8 cellular contexts compared by ENCODE assay signal in genomic region chr5:132820162-132820754, GRCh38. TPM values are rescaled to one million over a fixed set of nuclear protein-coding genes. Genes with fewer than 3 reads are reported as not detected.
DNase-seq lines count a peak whose midpoint lies in the region; ATAC-seq and TF ChIP-seq lines count a peak whose summit lies in the region.

No MANE protein-coding gene starts in this region.

- H3K9ac ChIP-seq in DND-41 (ENCODE audit: low read depth, low read length) (no peak overlapping the region), H9 (ENCODE audit: extremely low read depth, insufficient read length, low read length) (no peak overlapping the region)

- H4K5ac ChIP-seq in H9 (ENCODE audit: insufficient read length, low read depth, low read length) = no peak overlapping the region

- no peak overlapping the region for H3K23ac ChIP-seq in H9 (ENCODE audit: insufficient read length, low read depth, low read length)

- H3K4me1 ChIP-seq in DND-41 (ENCODE audit: insufficient read depth, low read length) (no peaks in the 10 kb centered on the region), H9 (ENCODE audit: insufficient read depth, low read length) (peaks cover 3% of the 10 kb centered on the region)

- no peak overlapping the region for H2BK120ac ChIP-seq in H9 (ENCODE audit: low read depth, low read length, poor library complexity, severe bottlenecking)

- intact Hi-C loops in posterior cingulate gyrus (cut with DNase I) = loop anchor here (2.0 kb wide), 1 partner anchor 67 kb away; no protein-coding TSS in a partner anchor

- peaks cover 3 to 6% (median 4%) of the 10 kb centered on the region in 3 experiments for H3K36me3 Mint-ChIP-seq in H9 (ENCODE audit: insufficient read depth in 1 of 3, low read depth in 3 of 3)
- H3K36me3 Mint-ChIP-seq in activated naive CD8-positive, alpha-beta T cell = no peaks in the 10 kb centered on the region

- H2AK5ac ChIP-seq in H9 (ENCODE audit: insufficient read length, low read length) = no peak overlapping the region

- no peak overlapping the region for H3K4ac ChIP-seq in H9 (ENCODE audit: low read depth, low read length)

- peaks cover 8% of the 10 kb centered on the region for H3K23me2 ChIP-seq in H9 (ENCODE audit: insufficient read length, low read depth, low read length, poor library complexity, severe bottlenecking)

- H4K20me1 ChIP-seq in DND-41 (ENCODE audit: insufficient read depth, low read length) = no peaks in the 10 kb centered on the region
- H4K20me1 ChIP-seq in H9 (ENCODE audit: control insufficient read depth, insufficient read depth, insufficient read length) = no peaks in the 10 kb centered on the region

- H3K9me3 ChIP-seq in DND-41 (ENCODE audit: insufficient read depth, low read length, severe bottlenecking) (no peaks in the 10 kb centered on the region), H9 (ENCODE audit: control insufficient read depth, low read depth, low read length) (no peaks in the 10 kb centered on the region)

- no peak overlapping the region for H3K14ac ChIP-seq in H9 (ENCODE audit: insufficient read depth, low read length)

- H3K36me3 ChIP-seq in DND-41 (ENCODE audit: insufficient read depth, low read length) = no peaks in the 10 kb centered on the region

- H3K4me2 ChIP-seq in DND-41 (ENCODE audit: insufficient read depth, low read length) = no peak overlapping the region
- H3K4me2 ChIP-seq in H9 (ENCODE audit: insufficient read depth, insufficient read length, low read length) = no peak overlapping the region

- H3K27ac ChIP-seq in DND-41 (ENCODE audit: low read length) = no peak overlapping the region
- no peak overlapping the region for H3K27ac ChIP-seq in H9 (ENCODE audit: insufficient read length, low read depth, low read length)

- TF ChIP-seq CTCF in DND-41 (IDR thresholded peaks at IDR 0.05; ENCODE audit: borderline replicate concordance, extremely low read depth, low read length, poor library complexity, severe bottlenecking) (peak; percentile 88), H9 (conservative IDR thresholded peaks at IDR 0.05) (peak; percentile 94), NB4 (IDR thresholded peaks at IDR 0.05; ENCODE audit: low read depth, low read length) (peak; percentile 75)

- no peak overlapping the region for H2AFZ ChIP-seq in DND-41 (ENCODE audit: low read depth, low read length)
- no peak overlapping the region for H2AFZ ChIP-seq in H9 (ENCODE audit: low read length)

- H3K79me1 ChIP-seq in H9 (ENCODE audit: insufficient read depth, low read depth, low read length, poor library complexity, severe bottlenecking) = no peaks in the 10 kb centered on the region

- H3T11ph ChIP-seq in H9 (ENCODE audit: low read length) = no peak overlapping the region

- WGBS in H9 (ENCODE audit: extremely low coverage, insufficient read length, low lambda C conversion rate) = no CpG with 5 or more reads among the region's 15 CpGs

- peak; percentile 98 for ATAC-seq in DND-41 (ENCODE audit: insufficient read depth, low read depth)

- no peaks in the 10 kb centered on the region; a peak in 1 of 5 replicates for H3K9me3 Mint-ChIP-seq in H9
- no peaks in the 10 kb centered on the region for H3K9me3 Mint-ChIP-seq in activated naive CD8-positive, alpha-beta T cell (ENCODE audit: low read depth)

- no peak overlapping the region for H2BK20ac ChIP-seq in H9 (ENCODE audit: low read depth, low read length, poor library complexity, severe bottlenecking)

- no peaks in the 10 kb centered on the region for H3K27me3 ChIP-seq in DND-41 (ENCODE audit: insufficient read depth, low read length, poor library complexity)
- H3K27me3 ChIP-seq in H9 (ENCODE audit: insufficient read depth, low read length) = peaks cover 9% of the 10 kb centered on the region; the same call in 1 of the 2 replicates

- H4K8ac ChIP-seq in H9 (replicated peaks; ENCODE audit: insufficient read length, low read depth, low read length) = no peak overlapping the region

- TF ChIP-seq POLR2A in NB4 (IDR thresholded peaks at IDR 0.05; ENCODE audit: extremely low read depth, insufficient read length) = no peak

- peaks cover 70% of the 10 kb centered on the region for H3K27me3 Mint-ChIP-seq in H9 (ENCODE audit: low read depth)
- H3K27me3 Mint-ChIP-seq in activated naive CD8-positive, alpha-beta T cell = peaks cover 5% of the 10 kb centered on the region

- H3K4me1 Mint-ChIP-seq in H9 = peaks cover 9 to 19% of the 10 kb centered on the region in 2 experiments
- peaks cover 10% of the 10 kb centered on the region for H3K4me1 Mint-ChIP-seq in activated naive CD8-positive, alpha-beta T cell (ENCODE audit: low read depth)

- no peak overlapping the region for H3K4me3 Mint-ChIP-seq in H9
- H3K4me3 Mint-ChIP-seq in activated naive CD8-positive, alpha-beta T cell = peak overlapping the region; percentile 60

- H4K91ac ChIP-seq in H9 (ENCODE audit: insufficient read length, low read depth, low read length) = no peak overlapping the region

- no peak overlapping the region for H2BK5ac ChIP-seq in H9 (ENCODE audit: insufficient read length, low read length)

- H3K27ac Mint-ChIP-seq in H9 = no peak overlapping the region
- H3K27ac Mint-ChIP-seq in activated naive CD8-positive, alpha-beta T cell = no peak overlapping the region

- no peak overlapping the region for H2BK12ac ChIP-seq in H9 (ENCODE audit: insufficient read length, low read depth, low read length)

- DNase-seq in DND-41 (peak; percentile 83), H9 (peak; percentile 92), NB4 (ENCODE audit: low read depth) (peak; percentile 90), SKM-1 treated with dmso at 0.1 percent for 144 hours (lab: John Stamatoyannopoulos, UW; ENCODE audit: unreplicated experiment) (peak; percentile 75), glomerular visceral epithelial cell (ENCODE audit: extremely low spot score) (peak; percentile 91), posterior cingulate gyrus (peak; percentile 90 to 99 (median 98)), ureter (ENCODE audit: low spot score) (peak; percentile 94)

- H3K79me2 ChIP-seq in DND-41 (ENCODE audit: insufficient read depth, low read length) (no peaks in the 10 kb centered on the region), H9 (ENCODE audit: insufficient read depth, low read length) (no peaks in the 10 kb centered on the region)

- H3K18ac ChIP-seq in H9 (ENCODE audit: insufficient read length, low read depth, low read length) = no peak overlapping the region

- no peak overlapping the region for H3K4me3 ChIP-seq in DND-41 (ENCODE audit: low read depth in 1 of 2, low read length in 2 of 2)
- no peak overlapping the region for H3K4me3 ChIP-seq in NB4 (ENCODE audit: low read depth, low read length)

- H3K56ac ChIP-seq in H9 (ENCODE audit: insufficient read length, low read depth, low read length) = no peak overlapping the region

- no peak overlapping the region for H2BK15ac ChIP-seq in H9 (ENCODE audit: low read depth, low read length)

RNA-seq across cellular contexts. Expression of gene SOWAHA, which starts 7.2 kb away (rescaled TPM):
- total RNA-seq in H9 (2021) = 0.20 and 0.31 TPM in 2 replicates
- total RNA-seq in ureter = 6.8 TPM

RNA-seq across cellular contexts. Expression of gene SHROOM1, which starts 10.2 kb away (rescaled TPM):
- total RNA-seq in H9 (2021) (5.8 and 7.0 TPM in 2 replicates), ureter (263 TPM)

RNA-seq across cellular contexts. Expression of gene SEPTIN8, which starts 43.2 kb away (rescaled TPM):
- 36.0 and 38.2 TPM in 2 replicates for total RNA-seq in H9 (2021)
- 170 TPM for total RNA-seq in ureter

RNA-seq across cellular contexts. Expression of gene GDF9, which starts 46.0 kb away (rescaled TPM):
- total RNA-seq in H9 (2021) (0.24 and 0.57 TPM in 2 replicates), ureter (0.73 TPM)

RNA-seq across cellular contexts. Expression of gene UQCRQ, which starts 46.2 kb away (rescaled TPM):
- total RNA-seq in H9 (2021) (293 and 306 TPM in 2 replicates), ureter (558 TPM)

Comparison
In these comparisons a context has a peak if more than half of its experiments do, and no peak if none do; other contexts are left out.
1. RNA of gene SHROOM1, which starts 10.2 kb away (total RNA-seq): 263 TPM in ureter (single experiment); 5.8 to 7.0 TPM in H9; every median in the first group is over 10 times any median in the second.
2. Peak in every context shown above with its lines, with median percentiles within 50 percentile points of each other: DNase-seq and CTCF ChIP-seq.